10 cellular contexts compared by ENCODE assay signal in genomic region chr11:74019860-74020259, GRCh38. TPM values are rescaled to one million over a fixed set of nuclear protein-coding genes. Genes with fewer than 3 reads are reported as not detected.
DNase-seq lines count a peak whose midpoint lies in the region; ATAC-seq and TF ChIP-seq lines count a peak whose summit lies in the region.
"Had no signal": no experiment of that assay in that cellular context is flagged by ENCODE, and none has a peak within 500 bp of the region (broad histone marks: within the 10 kb centered on the region; RNA-seq: fewer than 3 reads in every experiment).

No MANE protein-coding gene starts in this region.

- H3K4me1 ChIP-seq in osteoblast (ENCODE audit: insufficient read depth, low read length) (peaks cover 30% of the 10 kb centered on the region), neuronal stem cell (ENCODE audit: control insufficient read depth in 2 of 2, insufficient read depth in 1 of 2, low read depth in 1 of 2, low read length in 2 of 2) (peaks cover 0 to 1% of the 10 kb centered on the region in 2 donors)

- no peak overlapping the region for H3K23ac ChIP-seq in neuronal stem cell (ENCODE audit: low read depth, low read length, poor library complexity)

- peak overlapping the region; percentile 62 for H2AFZ ChIP-seq in osteoblast (ENCODE audit: low read length)
- no peak overlapping the region for H2AFZ ChIP-seq in neuronal stem cell (ENCODE audit: low read length)

- POLR2A ChIA-PET in activated CD4-positive, alpha-beta T cell treated with anti-CD3 and anti-CD28 coated beads for 36 hours (lab: Charles Lee), result interaction anchor here (0.7 to 3.3 kb wide), 5 partner anchors 8 to 40 kb away, joined by 3 to 20 read pairs (median 6); partner anchors contain the start of gene UCP2

- DNase-seq in activated CD4-positive, alpha-beta T cell treated with anti-CD3 and anti-CD28 coated beads for 36 hours, result peak; percentile 83
- DNase-seq in activated CD4-positive, alpha-beta T cell treated with anti-CD3 and anti-CD28 coated beads, Interleukin-2, amount 50 U/mL, for 1 hour, result no peak
- peak; percentile 74 to 78 for DNase-seq in activated naive CD4-positive, alpha-beta T cell treated with anti-CD3 and anti-CD28 coated beads, Interleukin-2, amount 50 U/mL, for 72 hours (ENCODE audit: low spot score in 2 of 2)
- DNase-seq in osteoblast (ENCODE audit: insufficient read length, low spot score, missing footprints), result no peak
- no peak for DNase-seq in MV-4-11 (lab: John Stamatoyannopoulos, UW)
- DNase-seq in neuronal stem cell (ENCODE audit: low spot score), result no peak
- DNase-seq in amniotic stem cell (lab: John Stamatoyannopoulos, UW), result no peak

- CTCF ChIA-PET in activated CD4-positive, alpha-beta T cell treated with anti-CD3 and anti-CD28 coated beads for 36 hours (lab: Charles Lee), result interaction anchor here (1.3 to 3.2 kb wide), 4 partner anchors 15 to 40 kb away, joined by 3 to 11 read pairs (median 8); no protein-coding TSS in a partner anchor

- no peak overlapping the region for H2AK5ac ChIP-seq in neuronal stem cell (ENCODE audit: low read depth, low read length)

- peak overlapping the region; percentile 7 for H3K4me2 ChIP-seq in osteoblast (ENCODE audit: insufficient read depth, low read length)
- no peak overlapping the region for H3K4me2 ChIP-seq in neuronal stem cell (ENCODE audit: insufficient read depth, low read length, poor library complexity, severe bottlenecking)

- peak overlapping the region; percentile 36 for H3K4me3 Mint-ChIP-seq in activated CD4-positive, alpha-beta T cell treated with anti-CD3 and anti-CD28 coated beads for 36 hours

- H3K4me1 Mint-ChIP-seq in activated CD4-positive, alpha-beta T cell treated with anti-CD3 and anti-CD28 coated beads for 36 hours, result peaks cover 38% of the 10 kb centered on the region

- no peak overlapping the region for H3K4ac ChIP-seq in neuronal stem cell (ENCODE audit: low read length)

- H3K27ac ChIP-seq in osteoblast (ENCODE audit: low read depth, low read length) (peak overlapping the region; percentile 68), temporal lobe (ENCODE audit: low read depth, low read length) (peak overlapping the region; percentile 8), neuronal stem cell (replicated peaks; ENCODE audit: low read length) (no peak overlapping the region)
- H3K27ac ChIP-seq: SK-N-MC had no signal

- peaks cover 28% of the 10 kb centered on the region for H3K36me3 Mint-ChIP-seq in activated CD4-positive, alpha-beta T cell treated with anti-CD3 and anti-CD28 coated beads for 36 hours (ENCODE audit: low read depth)
- H3K36me3 Mint-ChIP-seq in activated naive CD4-positive, alpha-beta T cell treated with anti-CD3 and anti-CD28 coated beads, Interleukin-2, amount 50 U/mL, for 72 hours, result peaks cover 24 to 31% of the 10 kb centered on the region in 2 donors

- H3K14ac ChIP-seq in neuronal stem cell (ENCODE audit: low read length), result no peak overlapping the region

- no peaks in the 10 kb centered on the region for H3K79me2 ChIP-seq in osteoblast (ENCODE audit: insufficient read depth, low read length)

- no peaks in the 10 kb centered on the region for H3K36me3 ChIP-seq in osteoblast (ENCODE audit: insufficient read depth, low read length)
- H3K36me3 ChIP-seq in neuronal stem cell (replicated peaks in 1 of 2; ENCODE audit: control insufficient read depth in 2 of 2, insufficient read depth in 2 of 2, low read length in 2 of 2), result peaks cover 10 to 77% of the 10 kb centered on the region in 2 donors

- WGBS in neuronal stem cell (ENCODE audit: extremely low coverage in 2 of 2, insufficient read length in 2 of 2, insufficient replicate concordance in 1 of 2), 2 donors, result no CpG with 5 or more reads among the region's 4 CpGs

- H3K79me1 ChIP-seq in neuronal stem cell (ENCODE audit: low read depth, low read length), result no peaks in the 10 kb centered on the region

- TF ChIP-seq CTCF in osteoblast (IDR thresholded peaks at IDR 0.05; ENCODE audit: extremely low read depth, low read depth, low read length), result no peak

- no peaks in the 10 kb centered on the region for H3K9me3 Mint-ChIP-seq in activated CD4-positive, alpha-beta T cell treated with anti-CD3 and anti-CD28 coated beads for 36 hours (ENCODE audit: low read depth)
- H3K9me3 Mint-ChIP-seq in activated naive CD4-positive, alpha-beta T cell treated with anti-CD3 and anti-CD28 coated beads, Interleukin-2, amount 50 U/mL, for 72 hours, result peaks cover 0 to 5% of the 10 kb centered on the region in 2 donors

- H3K18ac ChIP-seq in neuronal stem cell (ENCODE audit: low read length), result no peak overlapping the region

- H3K27me3 ChIP-seq in osteoblast (ENCODE audit: insufficient read depth, low read length) (no peaks in the 10 kb centered on the region), neuronal stem cell (ENCODE audit: control insufficient read depth in 3 of 3, insufficient read depth in 3 of 3, low read depth in 1 of 3, low read length in 3 of 3) (no peaks in the 10 kb centered on the region)

- H4K20me1 ChIP-seq in osteoblast (ENCODE audit: insufficient read depth, low read length), result no peaks in the 10 kb centered on the region

- H2BK5ac ChIP-seq in neuronal stem cell (ENCODE audit: low read length), result no peak overlapping the region

- no peak overlapping the region for H4K8ac ChIP-seq in neuronal stem cell (ENCODE audit: low read depth, low read length)

- H3K9me3 ChIP-seq in osteoblast (ENCODE audit: low read depth, low read length), result no peaks in the 10 kb centered on the region
- H3K9me3 ChIP-seq in neuronal stem cell (replicated peaks in 1 of 2; ENCODE audit: control insufficient read depth in 2 of 2, insufficient read depth in 1 of 2, low read depth in 1 of 2, low read length in 2 of 2), result no peaks in the 10 kb centered on the region

- peak; percentile 86 for ATAC-seq in activated CD4-positive, alpha-beta T cell treated with anti-CD3 and anti-CD28 coated beads for 36 hours
- ATAC-seq in activated naive CD4-positive, alpha-beta T cell treated with anti-CD3 and anti-CD28 coated beads, Interleukin-2, amount 50 U/mL, for 72 hours, result peak; percentile 89 to 94

- no peak overlapping the region for H2BK12ac ChIP-seq in neuronal stem cell (ENCODE audit: low read length)

- no peak overlapping the region for H4K91ac ChIP-seq in neuronal stem cell (ENCODE audit: low read depth, low read length, poor library complexity)

- H2BK15ac ChIP-seq in neuronal stem cell (ENCODE audit: low read length), result no peak overlapping the region

- intact Hi-C loops in activated CD4-positive, alpha-beta T cell treated with anti-CD3 and anti-CD28 coated beads for 36 hours (cut with DNase I, micrococcal nuclease), result loop anchor here (1.0 to 2.0 kb wide), 4 partner anchors 9 to 37 kb away; partner anchors contain the start of gene UCP2 (in 1 of the 2)

- H3K4me3 ChIP-seq in osteoblast (ENCODE audit: insufficient read depth, low read length) (no peak overlapping the region), neuronal stem cell (ENCODE audit: low read length in 2 of 2) (no peak overlapping the region)
- H3K4me3 ChIP-seq: SK-N-MC had no signal

- H3K27ac Mint-ChIP-seq in activated CD4-positive, alpha-beta T cell treated with anti-CD3 and anti-CD28 coated beads for 36 hours, result no peak overlapping the region
- no peak overlapping the region for H3K27ac Mint-ChIP-seq in activated naive CD4-positive, alpha-beta T cell treated with anti-CD3 and anti-CD28 coated beads, Interleukin-2, amount 50 U/mL, for 72 hours

- H3K27me3 Mint-ChIP-seq in activated CD4-positive, alpha-beta T cell treated with anti-CD3 and anti-CD28 coated beads for 36 hours, result no peaks in the 10 kb centered on the region

- no peak overlapping the region for H2BK120ac ChIP-seq in neuronal stem cell (ENCODE audit: low read depth, low read length)

- no peak overlapping the region for H3K9ac ChIP-seq in neuronal stem cell (ENCODE audit: low read depth, low read length, poor library complexity)

RNA-seq across cellular contexts. Expression of gene UCP3, which starts 11.0 kb away (rescaled TPM):
- total RNA-seq in activated CD4-positive, alpha-beta T cell treated with anti-CD3 and anti-CD28 coated beads for 36 hours, result under 1 TPM; 0.69 to 0.73 TPM
- total RNA-seq in activated naive CD4-positive, alpha-beta T cell treated with anti-CD3 and anti-CD28 coated beads, Interleukin-2, amount 50 U/mL, for 72 hours, result 1 to 10 TPM; 1.5 to 2.7 TPM
- total RNA-seq in osteoblast, result under 0.01 and 0.59 TPM in 2 replicates
- total RNA-seq in temporal lobe, result 0.98 TPM
- 0.68 TPM for polyA plus RNA-seq in neuronal stem cell (2013, experiment 1 of 2)
- 0.89 TPM for polyA plus RNA-seq in neuronal stem cell (2013, experiment 2 of 2)

RNA-seq across cellular contexts. Expression of gene UCP2, which starts 37.2 kb away (rescaled TPM):
- 100 to 1,000 TPM; 259 to 261 TPM for total RNA-seq in activated CD4-positive, alpha-beta T cell treated with anti-CD3 and anti-CD28 coated beads for 36 hours
- total RNA-seq in activated naive CD4-positive, alpha-beta T cell treated with anti-CD3 and anti-CD28 coated beads, Interleukin-2, amount 50 U/mL, for 72 hours, result 100 to 1,000 TPM; 271 to 326 TPM
- total RNA-seq in osteoblast (under 0.01 and 0.59 TPM in 2 replicates), temporal lobe (3.7 TPM)
- polyA plus RNA-seq in neuronal stem cell (2013, experiment 1 of 2), result 66.7 TPM
- polyA plus RNA-seq in neuronal stem cell (2013, experiment 2 of 2), result 65.7 TPM
- polyA plus RNA-seq: neural cell had no signal

Comparison
In these comparisons a context has a peak if more than half of its experiments do, and no peak if none do; other contexts are left out.
1. DNase-seq: peak in activated CD4-positive, alpha-beta T cell treated with anti-CD3 and anti-CD28 coated beads for 36 hours (single experiment) and activated naive CD4-positive, alpha-beta T cell treated with anti-CD3 and anti-CD28 coated beads, Interleukin-2, amount 50 U/mL, for 72 hours (2 of 2); none in activated CD4-positive, alpha-beta T cell treated with anti-CD3 and anti-CD28 coated beads, Interleukin-2, amount 50 U/mL, for 1 hour (single experiment), osteoblast (single experiment), MV-4-11 (single experiment), neuronal stem cell (single experiment) and amniotic stem cell (single experiment).
2. RNA of gene UCP2, which starts 37.2 kb away (total RNA-seq): 271 to 326 TPM in activated naive CD4-positive, alpha-beta T cell treated with anti-CD3 and anti-CD28 coated beads, Interleukin-2, amount 50 U/mL, for 72 hours and 259 to 261 TPM in activated CD4-positive, alpha-beta T cell treated with anti-CD3 and anti-CD28 coated beads for 36 hours; 3.7 TPM in temporal lobe (single experiment) and under 0.01 to 0.59 TPM in osteoblast; every median in the first group is over 10 times any median in the second.